8 cellular contexts compared by ENCODE assay signal in genomic region chr7:75617634-75618234, GRCh38.
DNase-seq lines count a peak whose midpoint lies in the region; ATAC-seq and TF ChIP-seq lines count a peak whose summit lies in the region.

No MANE protein-coding gene starts in this region.

- peak overlapping the region; percentile 55 to 93 (median 84) for H3K4me3 Mint-ChIP-seq in CD4-positive, alpha-beta memory T cell

- no peak for TF ChIP-seq EP300 in stomach (IDR thresholded peaks at IDR 0.05)

- CTCF ChIA-PET in CD4-positive, alpha-beta memory T cell (lab: Charles Lee; ENCODE audit: partially characterized antibody) = no interaction called here
- CTCF ChIA-PET in PC-9 (lab: Charles Lee) = no interaction called here

- H3F3A ChIP-seq in PC-9 (ENCODE audit: insufficient read depth, low read depth) = peaks cover 19% of the 10 kb centered on the region

- BruUV-seq in PC-9 (replicated peaks; lab: Mats Ljungman, UMichigan) = no TSS peak

- H3K4me1 Mint-ChIP-seq in CD4-positive, alpha-beta memory T cell = peaks cover 14 to 29% (median 23%) of the 10 kb centered on the region in 4 donors

- no peaks in the 10 kb centered on the region for H3K27me3 ChIP-seq in CD4-positive, alpha-beta memory T cell (ENCODE audit: insufficient read depth, low read length)
- H3K27me3 ChIP-seq in PC-9 (ENCODE audit: insufficient read depth, low read depth) = no peaks in the 10 kb centered on the region
- H3K27me3 ChIP-seq in stomach = no peaks in the 10 kb centered on the region

- DNase-seq in CD4-positive, alpha-beta memory T cell = peak; percentile 45 to 62 (median 55)
- peak; percentile 89 to 99 for DNase-seq in PC-9
- DNase-seq in activated naive CD4-positive, alpha-beta T cell treated with anti-CD3 and anti-CD28 coated beads, Interleukin-2, amount 50 U/mL, for 72 hours (ENCODE audit: low spot score in 2 of 2) = peak; percentile 25 to 83
- DNase-seq in medulla oblongata (ENCODE audit: extremely low spot score) = peak; percentile 82
- DNase-seq in stomach = peak; percentile 56
- no peak for DNase-seq in NCI-H526 (lab: John Stamatoyannopoulos, UW)

- H3K27ac ChIP-seq in CD4-positive, alpha-beta memory T cell (ENCODE audit: low read depth, low read length) = no peak overlapping the region
- peak overlapping the region; percentile 96 for H3K27ac ChIP-seq in PC-9
- peak overlapping the region in 3 of 5 donors; percentile 19 to 64 (median 61) for H3K27ac ChIP-seq in stomach

- H3K4me1 ChIP-seq in CD4-positive, alpha-beta memory T cell (ENCODE audit: insufficient read depth, low read length) = peaks cover 27% of the 10 kb centered on the region
- H3K4me1 ChIP-seq in PC-9 (replicated peaks; ENCODE audit: insufficient read depth) = peaks cover 27% of the 10 kb centered on the region
- peaks cover 0 to 14% (median 0%) of the 10 kb centered on the region in 4 donors for H3K4me1 ChIP-seq in stomach

- H3K36me3 Mint-ChIP-seq in CD4-positive, alpha-beta memory T cell = no peaks in the 10 kb centered on the region
- H3K36me3 Mint-ChIP-seq in activated naive CD4-positive, alpha-beta T cell treated with anti-CD3 and anti-CD28 coated beads, Interleukin-2, amount 50 U/mL, for 72 hours = no peaks in the 10 kb centered on the region

- H3K9me3 ChIP-seq in CD4-positive, alpha-beta memory T cell (ENCODE audit: control insufficient read depth in 1 of 2, low read length in 2 of 2) = no peaks in the 10 kb centered on the region
- H3K9me3 ChIP-seq in PC-9 (ENCODE audit: insufficient read depth, low read depth) (no peaks in the 10 kb centered on the region), stomach (no peaks in the 10 kb centered on the region)

- intact Hi-C loops in CD4-positive, alpha-beta memory T cell (cut with micrococcal nuclease) = no loop called here
- intact Hi-C loops in PC-9 (cut with micrococcal nuclease; ENCODE audit: unreplicated experiment) (loop anchor here (5.0 kb wide), 1 partner anchor 110 kb away; no protein-coding TSS in a partner anchor), stomach (cut with DNase I; ENCODE audit: low total_unique reads) (no loop called here)

- no peaks in the 10 kb centered on the region for H4K20me1 ChIP-seq in PC-9 (ENCODE audit: insufficient read depth)

- H3K79me2 ChIP-seq in PC-9 (ENCODE audit: low read depth) = no peaks in the 10 kb centered on the region

- H3K4me3 ChIP-seq in CD4-positive, alpha-beta memory T cell (ENCODE audit: low read length in 2 of 2) = peak overlapping the region in 1 of 2 donors; percentile 32
- H3K4me3 ChIP-seq in PC-9 (peak overlapping the region; percentile 7; the same call in 1 of the 2 replicates), stomach (no peak overlapping the region)

- ATAC-seq in activated naive CD4-positive, alpha-beta T cell treated with anti-CD3 and anti-CD28 coated beads, Interleukin-2, amount 50 U/mL, for 72 hours = peak; percentile 78 to 93
- no peak for ATAC-seq in HG02938 (IDR thresholded peaks at IDR 0.05; ENCODE audit: unreplicated experiment)
- ATAC-seq in HG02973 (IDR thresholded peaks at IDR 0.05; ENCODE audit: unreplicated experiment) = no peak

- WGBS in stomach, 5 donors = 71 to 82% (median 78%) methylated on average over 12 of the region's 12 CpGs

- H2AFZ ChIP-seq in PC-9 = peak overlapping the region; percentile 37; the same call in 1 of the 2 replicates

- peak overlapping the region; percentile 66 to 85 (median 82) for H3K27ac Mint-ChIP-seq in CD4-positive, alpha-beta memory T cell
- H3K27ac Mint-ChIP-seq in activated naive CD4-positive, alpha-beta T cell treated with anti-CD3 and anti-CD28 coated beads, Interleukin-2, amount 50 U/mL, for 72 hours = peak overlapping the region; percentile 77 to 96

- peak overlapping the region; percentile 67 for H3K4me2 ChIP-seq in PC-9

- no peak for TF ChIP-seq CTCF in PC-9 (conservative IDR thresholded peaks at IDR 0.05)
- TF ChIP-seq CTCF in stomach (IDR thresholded peaks at IDR 0.05) = no peak

- H3K36me3 ChIP-seq in CD4-positive, alpha-beta memory T cell (ENCODE audit: insufficient read depth, low read length) = no peaks in the 10 kb centered on the region
- H3K36me3 ChIP-seq in PC-9 (ENCODE audit: low read depth) = no peaks in the 10 kb centered on the region
- no peaks in the 10 kb centered on the region for H3K36me3 ChIP-seq in stomach

- H3K9me3 Mint-ChIP-seq in CD4-positive, alpha-beta memory T cell = no peaks in the 10 kb centered on the region
- H3K9me3 Mint-ChIP-seq in activated naive CD4-positive, alpha-beta T cell treated with anti-CD3 and anti-CD28 coated beads, Interleukin-2, amount 50 U/mL, for 72 hours = no peaks in the 10 kb centered on the region

- TF ChIP-seq POLR2A in stomach (IDR thresholded peaks at IDR 0.05) = no peak

- H3K9me2 ChIP-seq in PC-9 (ENCODE audit: insufficient read depth) = no peaks in the 10 kb centered on the region

- POLR2A ChIA-PET in CD4-positive, alpha-beta memory T cell (lab: Charles Lee; ENCODE audit: partially characterized antibody) = interaction anchor here (1.2 to 1.4 kb wide), 2 partner anchors 122 to 131 kb away, joined by 3 to 4 read pairs; partner anchors contain the start of gene POM121C
- POLR2A ChIA-PET in PC-9 (lab: Charles Lee; ENCODE audit: unreplicated experiment) = interaction anchor here (0.5 to 0.7 kb wide), 3 partner anchors 47 to 53 kb away, joined by 3 to 44 read pairs (median 5); no protein-coding TSS in a partner anchor

- no peaks in the 10 kb centered on the region for H3K27me3 Mint-ChIP-seq in CD4-positive, alpha-beta memory T cell

Comparison
In these comparisons a context has a peak if more than half of its experiments do, and no peak if none do; other contexts are left out.
1. DNase-seq: peak in CD4-positive, alpha-beta memory T cell (5 of 5), PC-9 (2 of 2), activated naive CD4-positive, alpha-beta T cell treated with anti-CD3 and anti-CD28 coated beads, Interleukin-2, amount 50 U/mL, for 72 hours (2 of 2), medulla oblongata (single experiment) and stomach (single experiment); none in NCI-H526 (0 of 2).
2. ATAC-seq: peak in activated naive CD4-positive, alpha-beta T cell treated with anti-CD3 and anti-CD28 coated beads, Interleukin-2, amount 50 U/mL, for 72 hours (2 of 2); none in HG02938 (single experiment) and HG02973 (single experiment).